In the genomic region with DNA sequence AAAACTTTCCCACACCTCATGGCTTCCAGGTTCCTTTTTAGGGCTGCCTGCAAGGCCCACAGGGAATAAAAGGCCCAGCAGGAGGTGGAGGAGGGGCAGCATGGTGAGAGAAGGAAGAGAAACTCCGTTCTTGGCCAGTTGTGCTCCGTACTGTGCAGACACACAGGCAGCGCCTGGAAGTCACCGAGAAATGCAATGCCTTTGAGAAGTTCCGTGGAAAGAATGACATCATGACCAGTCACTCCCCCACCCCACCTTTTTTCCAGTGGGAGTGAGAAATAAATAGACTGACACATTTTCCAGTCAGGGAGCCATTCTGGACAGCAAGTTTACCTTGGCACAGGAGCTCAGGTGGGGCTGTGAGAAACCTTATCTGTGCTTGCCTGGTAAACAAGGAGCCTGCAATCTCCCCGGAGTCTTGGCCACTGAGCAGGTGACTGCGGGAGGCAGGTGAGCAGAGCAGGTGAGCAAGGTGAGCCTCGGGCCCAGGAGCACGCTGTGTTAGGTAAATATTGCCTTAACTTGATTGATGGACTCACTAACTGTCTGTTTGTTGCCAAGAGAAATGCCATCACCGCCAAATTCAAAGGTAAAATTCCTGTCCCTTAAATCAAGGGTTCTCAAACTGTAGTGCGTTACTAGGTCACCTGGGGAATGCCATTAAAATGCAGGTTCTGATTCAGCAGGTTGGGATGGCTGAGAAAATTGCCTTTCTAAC, we compare ENCODE assay signal across 9 cellular contexts. TPM values are rescaled to one million over a fixed set of nuclear protein-coding genes. Genes with fewer than 3 reads are reported as not detected.
A peak's percentile ranks its signal among the peaks of the same experiment; 100 is the strongest.
DNase-seq lines count a peak whose midpoint lies in the region; ATAC-seq and TF ChIP-seq lines count a peak whose summit lies in the region.
"Had no signal": no experiment of that assay in that cellular context is flagged by ENCODE, and none has a peak within 500 bp of the region (broad histone marks: within the 10 kb centered on the region; RNA-seq: fewer than 3 reads in every experiment).

No MANE protein-coding gene starts in this region.

- H3K27me3 ChIP-seq in Caco-2 (replicated peaks; ENCODE audit: control insufficient read depth, insufficient read depth, low read length), result no peaks in the 10 kb centered on the region
- peaks cover 41 to 63% of the 10 kb centered on the region in 2 experiments for H3K27me3 ChIP-seq in mesenchymal stem cell (ENCODE audit: control insufficient read depth in 1 of 2, insufficient read depth in 1 of 2, low read length in 2 of 2)

- no peaks in the 10 kb centered on the region for H3K27me3 Mint-ChIP-seq in Caco-2 (ENCODE audit: insufficient read depth, unreplicated experiment)
- no peaks in the 10 kb centered on the region for H3K27me3 Mint-ChIP-seq in activated T-helper 17 cell treated with anti-CD3 and anti-CD28 coated beads, Interleukin-2, amount 50 U/mL, for 72 hours

- no peak overlapping the region for H3K18ac ChIP-seq in mesenchymal stem cell (ENCODE audit: low read depth in 1 of 2, low read length in 2 of 2)

- H3K4me3 Mint-ChIP-seq in Caco-2 (ENCODE audit: unreplicated experiment), result peak overlapping the region; percentile 69
- H3K4me3 Mint-ChIP-seq in activated T-helper 17 cell treated with anti-CD3 and anti-CD28 coated beads, Interleukin-2, amount 50 U/mL, for 72 hours, result peak overlapping the region; percentile 19
- H3K4me3 Mint-ChIP-seq: neural crest cell had no signal

- no peaks in the 10 kb centered on the region for H3K9me3 ChIP-seq in Caco-2
- no peaks in the 10 kb centered on the region for H3K9me3 ChIP-seq in mesenchymal stem cell (ENCODE audit: control insufficient read depth, low read length)

- H2BK5ac ChIP-seq in mesenchymal stem cell (ENCODE audit: low read depth, low read length, poor library complexity, severe bottlenecking), result no peak overlapping the region

- H3K9ac ChIP-seq in mesenchymal stem cell (ENCODE audit: low read length), result no peak overlapping the region

- no peaks in the 10 kb centered on the region for H3K36me3 ChIP-seq in Caco-2 (ENCODE audit: control insufficient read depth, insufficient read depth, low read length)
- no peaks in the 10 kb centered on the region for H3K36me3 ChIP-seq in mesenchymal stem cell (ENCODE audit: control insufficient read depth in 1 of 2, insufficient read depth in 2 of 2, low read depth in 1 of 2, low read length in 2 of 2)

- no peak overlapping the region for H2BK120ac ChIP-seq in mesenchymal stem cell (ENCODE audit: low read depth, low read length)

- POLR2A ChIA-PET in Caco-2 (lab: Charles Lee), result interaction anchor here (1.0 to 2.1 kb wide), 8 partner anchors 9 to 71 kb away, joined by 4 to 41 read pairs (median 8); a partner anchor contains a TSS

- BruUV-seq in Caco-2 (replicated peaks; lab: Mats Ljungman, UMichigan), result no TSS peak

- peak overlapping the region; percentile 5 for H2AFZ ChIP-seq in mesenchymal stem cell (ENCODE audit: low read depth, low read length)

- H4K8ac ChIP-seq in mesenchymal stem cell (ENCODE audit: low read length), result no peak overlapping the region

- H3K27ac Mint-ChIP-seq in Caco-2 (ENCODE audit: unreplicated experiment), result peak overlapping the region; percentile 97
- H3K27ac Mint-ChIP-seq in activated T-helper 17 cell treated with anti-CD3 and anti-CD28 coated beads, Interleukin-2, amount 50 U/mL, for 72 hours, result no peak overlapping the region

- DNase-seq in Caco-2, result peak; percentile 95 to 97
- peak; percentile 81 for DNase-seq in NCI-H1105 (lab: John Stamatoyannopoulos, UW)
- no peak for DNase-seq in mesenchymal stem cell
- DNase-seq in retina, result no peak
- DNase-seq in SKM-1 treated with dmso at 0.1 percent for 144 hours (lab: John Stamatoyannopoulos, UW; ENCODE audit: unreplicated experiment), result no peak
- DNase-seq in AG08396 (ENCODE audit: low spot score), result no peak

- no peak overlapping the region for H4K91ac ChIP-seq in mesenchymal stem cell (ENCODE audit: low read length)

- H2BK15ac ChIP-seq in mesenchymal stem cell (ENCODE audit: low read depth, poor library complexity, severe bottlenecking), result no peak overlapping the region

- H3K4ac ChIP-seq in mesenchymal stem cell (ENCODE audit: low read depth in 1 of 2, low read length in 2 of 2), result no peak overlapping the region

- intact Hi-C loops in Caco-2 (cut with micrococcal nuclease; ENCODE audit: unreplicated experiment), result loop anchor here (1.0 to 5.0 kb wide), 5 partner anchors 10 to 329 kb away; a partner anchor contains a TSS

- peaks cover 48% of the 10 kb centered on the region for H3K4me1 ChIP-seq in Caco-2
- H3K4me1 ChIP-seq in mesenchymal stem cell (ENCODE audit: control insufficient read depth, insufficient read depth, low read depth, low read length), result no peaks in the 10 kb centered on the region

- H3K79me1 ChIP-seq in mesenchymal stem cell (replicated peaks; ENCODE audit: low read length, poor library complexity, severe bottlenecking), result no peaks in the 10 kb centered on the region

- H3K4me3 ChIP-seq in Caco-2 (ENCODE audit: low read depth, low read length), result peak overlapping the region; percentile 17
- no peak overlapping the region for H3K4me3 ChIP-seq in mesenchymal stem cell (ENCODE audit: insufficient read depth in 1 of 2, low read depth in 1 of 2, low read length in 2 of 2)

- H3K4me2 ChIP-seq in mesenchymal stem cell (ENCODE audit: low read length, poor library complexity, severe bottlenecking), result no peak overlapping the region

- H3K36me3 Mint-ChIP-seq in Caco-2 (ENCODE audit: insufficient read depth, unreplicated experiment), result peaks cover 9% of the 10 kb centered on the region
- no peaks in the 10 kb centered on the region for H3K36me3 Mint-ChIP-seq in activated T-helper 17 cell treated with anti-CD3 and anti-CD28 coated beads, Interleukin-2, amount 50 U/mL, for 72 hours (ENCODE audit: low read depth)

- no peak overlapping the region for H2AK5ac ChIP-seq in mesenchymal stem cell (ENCODE audit: low read length, severe bottlenecking)

- peak; percentile 65 for ATAC-seq in activated T-helper 17 cell treated with anti-CD3 and anti-CD28 coated beads, Interleukin-2, amount 50 U/mL, for 72 hours (replicated peaks)
- no peak for ATAC-seq in HG02763 (IDR thresholded peaks at IDR 0.05; ENCODE audit: unreplicated experiment)

- CTCF ChIA-PET in Caco-2 (lab: Charles Lee), result interaction anchor here (0.7 to 3.2 kb wide), 6 partner anchors 9 to 494 kb away, joined by 3 to 27 read pairs (median 11); a partner anchor contains a TSS

- H3K27ac ChIP-seq in mesenchymal stem cell (ENCODE audit: low read length, poor library complexity, severe bottlenecking), result no peak overlapping the region

- H3K9me3 Mint-ChIP-seq in Caco-2 (ENCODE audit: unreplicated experiment), result no peaks in the 10 kb centered on the region
- no peaks in the 10 kb centered on the region for H3K9me3 Mint-ChIP-seq in activated T-helper 17 cell treated with anti-CD3 and anti-CD28 coated beads, Interleukin-2, amount 50 U/mL, for 72 hours
- H3K9me3 Mint-ChIP-seq: neural crest cell had no signal

- no peak overlapping the region for H2BK12ac ChIP-seq in mesenchymal stem cell (ENCODE audit: low read length in 2 of 2)

- no peak overlapping the region for H3K23ac ChIP-seq in mesenchymal stem cell (ENCODE audit: low read length in 2 of 2)

- TF ChIP-seq CTCF in Caco-2 (IDR thresholded peaks at IDR 0.05; ENCODE audit: insufficient read depth in 1 of 2, low read depth in 1 of 2, low read length in 1 of 2, severe bottlenecking in 1 of 2, unreplicated experiment in 1 of 2), result no peak

- no peak overlapping the region for H3K14ac ChIP-seq in mesenchymal stem cell (ENCODE audit: low read length in 2 of 2)

- WGBS in mesenchymal stem cell, result 75% methylated on average over 11 of the region's 11 CpGs

- H3K4me1 Mint-ChIP-seq in Caco-2 (ENCODE audit: low read depth, unreplicated experiment), result peaks cover 62% of the 10 kb centered on the region
- peaks cover 12% of the 10 kb centered on the region for H3K4me1 Mint-ChIP-seq in activated T-helper 17 cell treated with anti-CD3 and anti-CD28 coated beads, Interleukin-2, amount 50 U/mL, for 72 hours

RNA-seq across cellular contexts. Expression of a gene that starts 13.5 kb away (rescaled TPM):
- 126 and 159 TPM in 2 replicates for total RNA-seq in Caco-2 (2022)
- 100 to 1,000 TPM in 1 of 2 donors, 10 to 100 TPM in 1; 38.9 to 154 TPM for total RNA-seq in activated T-helper 17 cell treated with anti-CD3 and anti-CD28 coated beads, Interleukin-2, amount 50 U/mL, for 72 hours
- polyA plus RNA-seq in mesenchymal stem cell (2013, experiment 1 of 2), result 76.4 TPM
- 77.4 TPM for polyA plus RNA-seq in mesenchymal stem cell (2013, experiment 2 of 2)

Comparison
In these comparisons a context has a peak if more than half of its experiments do, and no peak if none do; other contexts are left out.
1. DNase-seq: peak in Caco-2 (2 of 2) and NCI-H1105 (single experiment); none in mesenchymal stem cell (single experiment), retina (single experiment), SKM-1 treated with dmso at 0.1 percent for 144 hours (single experiment) and AG08396 (single experiment).